28 cellular contexts compared by ENCODE assay signal in the genomic region with DNA sequence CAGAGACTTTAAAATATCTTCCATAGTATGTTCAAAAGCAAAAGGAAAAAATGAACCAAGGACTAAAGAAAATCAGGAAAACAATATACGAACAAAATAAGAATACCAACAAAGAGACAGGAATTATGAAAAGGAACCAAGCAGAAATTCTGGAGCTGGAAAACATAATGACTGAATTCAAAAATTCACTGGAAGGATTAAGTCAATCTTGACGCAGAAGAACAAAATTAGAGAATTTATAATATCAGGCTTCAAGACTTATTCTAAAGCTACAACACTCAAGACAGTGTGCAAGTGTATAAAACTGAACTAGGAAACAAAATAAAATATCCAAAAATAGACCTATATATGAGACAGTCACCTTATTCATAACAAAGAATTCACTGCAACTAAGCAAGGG. TPM values are rescaled to one million over a fixed set of nuclear protein-coding genes. Genes with fewer than 3 reads are reported as not detected.
"Had no signal": no experiment of that assay in that cellular context is flagged by ENCODE, and none has a peak within 500 bp of the region (broad histone marks: within the 10 kb centered on the region; RNA-seq: fewer than 3 reads in every experiment).

No MANE protein-coding gene starts in this region.

- H3K36me3 ChIP-seq: colonic mucosa, esophagus muscularis mucosa, esophagus squamous epithelium, gastrocnemius medialis, gastroesophageal sphincter, heart left ventricle, heart right ventricle had no signal

- ATAC-seq: effector memory CD8-positive, alpha-beta T cell; esophagus mucosa; foreskin keratinocyte; gastrocnemius medialis; gastroesophageal sphincter; heart left ventricle; heart right ventricle had no signal

- DNase-seq: colonic mucosa; cortex of kidney; dermis blood vessel endothelial cell; dorsolateral prefrontal cortex; effector CD4-positive, alpha-beta T cell; effector CD8-positive, alpha-beta T cell; effector memory CD4-positive, alpha-beta T cell; effector memory CD8-positive, alpha-beta T cell; endodermal cell; erythroblast; esophagus squamous epithelium; foreskin fibroblast; foreskin keratinocyte; foreskin melanocyte; gastrocnemius medialis; glutamatergic neuron; head of caudate nucleus; heart left ventricle; heart right ventricle had no signal

- H3K27me3 ChIP-seq: colonic mucosa, dorsolateral prefrontal cortex, esophagus muscularis mucosa, esophagus squamous epithelium, foreskin keratinocyte, gastrocnemius medialis, gastroesophageal sphincter, heart left ventricle, heart right ventricle had no signal

- H3K27ac ChIP-seq: colonic mucosa, coronary artery, dorsolateral prefrontal cortex, epithelial cell of prostate, esophagus muscularis mucosa, esophagus squamous epithelium, foreskin keratinocyte, gastrocnemius medialis, gastroesophageal sphincter, heart left ventricle, heart right ventricle had no signal

- H3K4me3 ChIP-seq: colonic mucosa, coronary artery, dorsolateral prefrontal cortex, esophagus muscularis mucosa, esophagus squamous epithelium, gastrocnemius medialis, gastroesophageal sphincter, heart left ventricle, heart right ventricle had no signal

- H3K9me3 ChIP-seq: colonic mucosa had no signal

- H3K4me1 ChIP-seq: colonic mucosa, esophagus muscularis mucosa, esophagus squamous epithelium, foreskin keratinocyte, gastroesophageal sphincter had no signal

- FAIRE-seq: colon, endometrium, endothelial cell of umbilical vein, frontal cortex had no signal

RNA-seq across cellular contexts. Expression of a gene that starts 56.9 kb away (rescaled TPM):
- total RNA-seq: foreskin keratinocyte had no signal
